1 cellular context compared by ENCODE assay signal in genomic region chr11:100863080-100863581, GRCh38.
TF ChIP-seq lines count a peak whose summit lies in the region.

No MANE protein-coding gene starts in this region.

TF ChIP-seq in K562, 482 proteins besides CTCF, POLR2A, EP300 and RAD21 (continued from another document and continues in another):
- TF ChIP-seq BRF2 (IDR thresholded peaks at IDR 0.05; ENCODE audit: borderline replicate concordance, insufficient read depth, insufficient read length) (no peak), ZC3H4 (CRISPR knock-in tag; IDR thresholded peaks at IDR 0.05; ENCODE audit: borderline replicate concordance) (no peak), REST (CRISPR knock-in tag; IDR thresholded peaks at IDR 0.05; ENCODE audit: low read depth) (no peak), ZNF395 (CRISPR knock-in tag; IDR thresholded peaks at IDR 0.05) (no peak), ZNF324 (CRISPR knock-in tag; IDR thresholded peaks at IDR 0.05) (no peak), CEBPZ (IDR thresholded peaks at IDR 0.05; ENCODE audit: borderline replicate concordance, low read depth, low read length) (no peak), HOMEZ (CRISPR knock-in tag; IDR thresholded peaks at IDR 0.05) (no peak), GTF2A2 (tag; IDR thresholded peaks at IDR 0.05) (no peak), TSC22D4 (tag; IDR thresholded peaks at IDR 0.05) (no peak), ZNF146 (CRISPR knock-in tag; IDR thresholded peaks at IDR 0.05; ENCODE audit: unreplicated experiment) (no peak), CCAR2 (IDR thresholded peaks at IDR 0.05; ENCODE audit: low read depth, low read length) (no peak), ZEB2 (IDR thresholded peaks at IDR 0.05) (peak; percentile 53; the same call in 1 of the 2 replicates), MLX (CRISPR knock-in tag; conservative IDR thresholded peaks at IDR 0.05) (no peak), ZNF232 (CRISPR knock-in tag; IDR thresholded peaks at IDR 0.05) (no peak), ZNF407 (IDR thresholded peaks at IDR 0.05; ENCODE audit: low read depth) (no peak), ARNT (IDR thresholded peaks at IDR 0.05) (0 out of 4 replicates have a peak, but pooled peaks of 1 of the 2 experiments have one; percentile 31), CUX1 (CRISPR knock-in tag; IDR thresholded peaks at IDR 0.05) (no peak), ELF4 (CRISPR knock-in tag; IDR thresholded peaks at IDR 0.05) (no peak)
